ENCODE assay signal across 1 cellular context in the genomic region with DNA sequence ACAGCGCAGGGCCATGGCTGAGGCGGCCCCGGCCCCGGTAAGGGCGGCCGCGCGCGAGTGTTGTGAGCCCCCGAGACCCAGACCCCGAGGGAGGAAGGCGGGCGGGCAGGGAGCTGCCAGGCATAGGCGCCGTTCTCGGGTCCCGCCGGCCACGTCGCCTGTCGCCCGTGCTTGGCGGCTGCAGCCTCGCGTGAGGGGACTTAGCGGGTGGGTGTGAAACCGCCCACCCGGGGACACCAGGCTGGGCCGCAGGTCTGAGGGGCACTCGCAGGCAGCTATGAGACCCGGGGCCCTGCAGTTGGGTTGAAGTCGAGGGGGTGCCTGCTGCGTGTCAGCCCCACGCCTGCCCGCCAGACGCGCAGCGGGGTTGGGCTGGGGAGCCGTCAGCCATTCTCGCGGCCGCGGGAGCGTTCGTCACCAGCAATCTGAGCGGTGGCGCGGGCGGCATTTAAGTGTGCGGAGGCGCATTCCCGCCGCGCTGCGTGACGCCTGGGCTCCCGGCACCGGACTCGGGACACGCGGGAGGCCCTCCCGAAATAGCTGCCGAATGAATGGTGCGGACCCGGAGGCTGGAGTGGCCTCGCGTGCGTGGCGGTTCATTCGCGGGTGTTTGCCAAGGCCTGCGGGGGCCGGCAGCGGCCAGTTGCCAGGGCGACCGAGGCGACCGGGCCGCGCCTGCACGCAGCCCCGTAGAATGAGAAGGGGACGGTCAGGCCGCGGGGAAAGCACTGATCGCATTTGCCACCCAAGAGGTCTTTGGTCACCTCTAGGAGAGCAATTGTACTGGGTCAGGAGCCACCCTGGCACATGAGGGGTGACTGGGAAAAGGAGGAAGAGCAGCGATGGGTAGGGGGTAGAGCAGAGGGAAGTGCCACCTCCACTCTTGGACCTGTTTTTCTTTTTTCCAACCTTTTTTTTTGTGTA.
TF ChIP-seq lines count a peak whose summit lies in the region.

No MANE protein-coding gene starts in this region.

TF ChIP-seq in K562, 482 proteins besides CTCF, POLR2A, EP300 and RAD21 (continued from another document and continues in another):
- no peak for TF ChIP-seq ZHX1 (conservative IDR thresholded peaks at IDR 0.05; ENCODE audit: low read length)
- TF ChIP-seq CBFA2T3 (IDR thresholded peaks at IDR 0.05), result 0 out of 2 replicates have a peak, but pooled peaks have one; percentile 9
- TF ChIP-seq ZNF398 (CRISPR knock-in tag; IDR thresholded peaks at IDR 0.05), result no peak
- TF ChIP-seq ZNF407 (IDR thresholded peaks at IDR 0.05; ENCODE audit: low read depth), result no peak
- TF ChIP-seq ATF1 (CRISPR knock-in tag; IDR thresholded peaks at IDR 0.05), result 0 out of 2 replicates have a peak, but pooled peaks have one; percentile 15
- TF ChIP-seq ATF1 (tag; IDR thresholded peaks at IDR 0.05), result peak; percentile 75
- TF ChIP-seq CBX1 (IDR thresholded peaks at IDR 0.05; ENCODE audit: low read depth), result no peak
- no peak for TF ChIP-seq ZFP1 (CRISPR knock-in tag; IDR thresholded peaks at IDR 0.05)
- no peak for TF ChIP-seq ZNF184 (CRISPR knock-in tag; IDR thresholded peaks at IDR 0.05)
- TF ChIP-seq ZC3H4 (CRISPR knock-in tag; IDR thresholded peaks at IDR 0.05; ENCODE audit: borderline replicate concordance), result peak; percentile 2; the same call in 1 of the 2 replicates
- TF ChIP-seq ZNF197 (CRISPR knock-in tag; IDR thresholded peaks at IDR 0.05; ENCODE audit: low read depth), result no peak
- TF ChIP-seq, protein P1, sequence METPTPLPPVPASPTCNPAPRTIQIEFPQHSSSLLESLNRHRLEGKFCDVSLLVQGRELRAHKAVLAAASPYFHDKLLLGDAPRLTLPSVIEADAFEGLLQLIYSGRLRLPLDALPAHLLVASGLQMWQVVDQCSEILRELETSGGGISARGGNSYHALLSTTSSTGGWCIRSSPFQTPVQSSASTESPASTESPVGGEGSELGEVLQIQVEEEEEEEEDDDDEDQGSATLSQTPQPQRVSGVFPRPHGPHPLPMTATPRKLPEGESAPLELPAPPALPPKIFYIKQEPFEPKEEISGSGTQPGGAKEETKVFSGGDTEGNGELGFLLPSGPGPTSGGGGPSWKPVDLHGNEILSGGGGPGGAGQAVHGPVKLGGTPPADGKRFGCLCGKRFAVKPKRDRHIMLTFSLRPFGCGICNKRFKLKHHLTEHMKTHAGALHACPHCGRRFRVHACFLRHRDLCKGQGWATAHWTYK (CRISPR knock-in tag; IDR thresholded peaks at IDR 0.05), result peak; percentile 64; the same call in 1 of the 2 replicates
- no peak for TF ChIP-seq GTF3C2 (IDR thresholded peaks at IDR 0.05; ENCODE audit: borderline replicate concordance, extremely low read depth, insufficient read length)
- 0 out of 2 replicates have a peak, but pooled peaks have one; percentile 4 for TF ChIP-seq RNF2 (IDR thresholded peaks at IDR 0.05)
- no peak for TF ChIP-seq XRCC4 (IDR thresholded peaks at IDR 0.05; ENCODE audit: extremely low read depth, insufficient read depth, insufficient read length)
- no peak for TF ChIP-seq TCF7L2 (IDR thresholded peaks at IDR 0.05; ENCODE audit: low read depth, low read length)
- no peak for TF ChIP-seq NCOA2 (IDR thresholded peaks at IDR 0.05; ENCODE audit: partially characterized antibody in 2 of 2)
- TF ChIP-seq MLX (CRISPR knock-in tag; conservative IDR thresholded peaks at IDR 0.05), result peak in 1 of 2 experiments; percentile 53; a peak in 1 of 4 replicates
- TF ChIP-seq NRF1 (conservative IDR thresholded peaks at IDR 0.05 in 1 of 2, IDR thresholded peaks at IDR 0.05 in 1 of 2), result peak; percentile 73 to 76
- TF ChIP-seq GATA2 (CRISPR knock-in tag; IDR thresholded peaks at IDR 0.05), result no peak
- peak; percentile 81 to 83; a peak in 3 of 4 replicates for TF ChIP-seq UBTF (IDR thresholded peaks at IDR 0.05; ENCODE audit: borderline replicate concordance in 1 of 2, low read depth in 2 of 2, low read length in 2 of 2)
- peak; percentile 49; the same call in 1 of the 2 replicates for TF ChIP-seq KAT7 (CRISPR knock-in tag; IDR thresholded peaks at IDR 0.05; ENCODE audit: borderline replicate concordance)
- TF ChIP-seq ZBTB1 (CRISPR knock-in tag; IDR thresholded peaks at IDR 0.05; ENCODE audit: borderline replicate concordance, low read depth), result peak; percentile 82; the same call in 1 of the 2 replicates
- no peak for TF ChIP-seq SREBF2 (CRISPR knock-in tag; IDR thresholded peaks at IDR 0.05)
- TF ChIP-seq CBX3 (IDR thresholded peaks at IDR 0.05; ENCODE audit: borderline replicate concordance in 1 of 2, low read length in 2 of 2), result no peak
